In the genomic region with DNA sequence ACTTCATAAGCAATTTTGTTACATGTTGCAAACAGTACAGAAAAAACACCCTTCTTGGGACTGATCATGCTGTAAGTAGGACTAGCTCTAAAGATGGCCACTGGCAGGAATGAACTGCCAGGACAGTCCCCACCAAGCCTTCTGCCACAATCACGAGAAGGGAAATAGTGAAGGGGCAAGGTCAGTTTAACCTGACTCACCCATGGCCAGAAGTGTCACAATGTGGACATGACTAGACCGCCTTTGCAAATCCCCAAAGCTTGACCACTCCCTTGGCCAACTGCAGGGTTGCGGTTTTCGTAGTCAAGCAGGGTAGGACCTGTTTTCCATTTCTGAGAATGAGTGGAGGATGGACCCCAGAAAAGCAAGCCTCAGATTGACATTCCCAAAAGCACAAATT, we compare ENCODE assay signal across 5 cellular contexts.
"Had no signal": no experiment of that assay in that cellular context is flagged by ENCODE, and none has a peak within 500 bp of the region (broad histone marks: within the 10 kb centered on the region; RNA-seq: fewer than 3 reads in every experiment).

No MANE protein-coding gene starts in this region.

- H3K27me3 ChIP-seq: foreskin keratinocyte, vagina had no signal

- H3K4me1 ChIP-seq: foreskin keratinocyte, parathyroid adenoma, vagina had no signal

- H3K4me3 ChIP-seq: skin epidermis, vagina had no signal

- ATAC-seq: foreskin keratinocyte had no signal

- DNase-seq: activated gamma-delta T cell, foreskin keratinocyte had no signal

- H3K27ac ChIP-seq: foreskin keratinocyte, parathyroid adenoma, vagina had no signal

- H3K36me3 ChIP-seq: vagina had no signal

- H3K9me3 ChIP-seq: vagina had no signal
